8 cellular contexts compared by ENCODE assay signal in genomic region chr7:12761691-12762090, GRCh38.
"Had no signal": no experiment of that assay in that cellular context is flagged by ENCODE, and none has a peak within 500 bp of the region (broad histone marks: within the 10 kb centered on the region; RNA-seq: fewer than 3 reads in every experiment).

No MANE protein-coding gene starts in this region.

- H2AFZ ChIP-seq: GM23338 had no signal

- H3K4me3 Mint-ChIP-seq: GM23338, H9 had no signal

- H3K27ac Mint-ChIP-seq: H9 had no signal

- H3K4me3 ChIP-seq: GM23338, K562 had no signal

- DNase-seq: H9, HCEC 1CT, IMR-90 had no signal

- ATAC-seq: GM23338, K562 had no signal

- H3K4me2 ChIP-seq: GM23338 had no signal

- FAIRE-seq: H1, H54, HTR-8/SVneo, K562 had no signal
